Comparison of ENCODE assay signal across 8 cellular contexts in the genomic region with DNA sequence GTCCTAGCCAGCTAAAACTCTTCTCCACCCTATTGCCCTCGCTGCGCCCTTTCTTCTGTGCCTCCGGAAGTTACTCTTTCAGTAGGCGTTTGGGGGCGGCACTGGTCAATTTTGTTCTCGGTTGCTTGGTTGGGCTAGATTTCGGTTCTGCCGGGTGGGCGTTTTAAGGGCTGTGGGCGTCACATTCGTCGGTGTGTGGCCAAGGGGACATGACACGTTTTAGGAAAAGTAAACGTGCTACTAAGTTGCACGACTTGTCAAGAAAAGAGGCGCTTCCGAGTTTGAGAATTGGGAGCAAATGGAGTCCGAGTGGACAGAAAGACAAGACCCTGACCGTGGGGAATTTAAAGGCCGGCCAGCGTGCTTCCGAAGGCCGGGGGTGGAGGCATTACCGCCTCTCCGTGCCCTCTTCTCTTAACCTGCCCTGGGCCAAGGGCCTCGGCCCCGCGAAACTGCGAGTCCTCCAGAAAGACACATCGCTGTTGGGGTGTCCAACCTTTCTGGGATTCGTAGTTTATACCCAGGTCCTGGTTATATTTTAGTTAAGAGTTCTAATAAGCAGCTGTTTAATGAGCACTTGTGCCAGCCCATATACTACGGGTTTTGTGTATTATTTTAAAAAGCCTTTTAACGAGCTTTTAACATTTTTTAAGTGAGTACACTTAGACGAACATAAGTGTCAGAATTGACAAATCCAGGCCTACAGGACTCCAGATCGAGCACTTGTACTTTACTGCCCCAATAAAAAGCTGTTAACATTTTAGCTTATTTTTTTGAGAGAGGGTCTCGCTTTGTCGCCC. TPM values are rescaled to one million over a fixed set of nuclear protein-coding genes. Genes with fewer than 3 reads are reported as not detected.
DNase-seq lines count a peak whose midpoint lies in the region; ATAC-seq and TF ChIP-seq lines count a peak whose summit lies in the region.

No MANE protein-coding gene starts in this region.

- H3K27me3 ChIP-seq in CD8-positive, alpha-beta T cell (ENCODE audit: insufficient read depth, low read length) = no peaks in the 10 kb centered on the region
- H3K27me3 ChIP-seq in NT2/D1 (ENCODE audit: insufficient read depth, insufficient read length) = no peaks in the 10 kb centered on the region

- peaks cover 60% of the 10 kb centered on the region for H3K36me3 Mint-ChIP-seq in CD8-positive, alpha-beta T cell
- peaks cover 9% of the 10 kb centered on the region for H3K36me3 Mint-ChIP-seq in activated naive CD8-positive, alpha-beta T cell

- no peaks in the 10 kb centered on the region for H3K27me3 Mint-ChIP-seq in CD8-positive, alpha-beta T cell (ENCODE audit: low read depth)
- H3K27me3 Mint-ChIP-seq in activated naive CD8-positive, alpha-beta T cell = no peaks in the 10 kb centered on the region

- H3K4me1 Mint-ChIP-seq in CD8-positive, alpha-beta T cell (ENCODE audit: low read depth) = peaks cover 59% of the 10 kb centered on the region
- H3K4me1 Mint-ChIP-seq in activated naive CD8-positive, alpha-beta T cell (ENCODE audit: low read depth) = peaks cover 46% of the 10 kb centered on the region

- DNase-seq in CD8-positive, alpha-beta T cell = peak in 3 of 7 experiments; percentile 77 to 92 (median 86)
- DNase-seq in NT2/D1 (ENCODE audit: low read depth, low spot score) (peak; percentile 74), left cardiac atrium (peak; percentile 91), posterior cingulate gyrus (peak; percentile 74 to 96 (median 82)), EL (no peak)

- TF ChIP-seq CTCF in CD8-positive, alpha-beta T cell (IDR thresholded peaks at IDR 0.05) = no peak

- H3K9me3 ChIP-seq in CD8-positive, alpha-beta T cell (ENCODE audit: low read length) = no peaks in the 10 kb centered on the region
- no peaks in the 10 kb centered on the region for H3K9me3 ChIP-seq in NT2/D1 (ENCODE audit: insufficient read depth, low read length)

- H3K9ac ChIP-seq in NT2/D1 (ENCODE audit: insufficient read length, low read depth) = peak overlapping the region; percentile 85

- intact Hi-C loops in CD8-positive, alpha-beta T cell (cut with DNase I, micrococcal nuclease) = loop anchor here (1.0 to 5.0 kb wide), 10 partner anchors 7 to 304 kb away; a partner anchor contains a TSS
- intact Hi-C loops in left cardiac atrium (cut with DNase I) (no loop called here), posterior cingulate gyrus (cut with DNase I) (loop anchor here (1.0 kb wide), 1 partner anchor 33 kb away; a partner anchor contains a TSS)

- H3K27ac Mint-ChIP-seq in CD8-positive, alpha-beta T cell = peak overlapping the region; percentile 100
- peak overlapping the region; percentile 99 for H3K27ac Mint-ChIP-seq in activated naive CD8-positive, alpha-beta T cell

- no peaks in the 10 kb centered on the region for H3K9me3 Mint-ChIP-seq in CD8-positive, alpha-beta T cell
- H3K9me3 Mint-ChIP-seq in activated naive CD8-positive, alpha-beta T cell (ENCODE audit: low read depth) = no peaks in the 10 kb centered on the region

- peak overlapping the region; percentile 92 for H3K4me3 Mint-ChIP-seq in CD8-positive, alpha-beta T cell
- H3K4me3 Mint-ChIP-seq in activated naive CD8-positive, alpha-beta T cell = peak overlapping the region; percentile 98

- peaks cover 20% of the 10 kb centered on the region for H3K36me3 ChIP-seq in CD8-positive, alpha-beta T cell (ENCODE audit: insufficient read depth, low read length)
- H3K36me3 ChIP-seq in NT2/D1 (ENCODE audit: insufficient read depth, insufficient read length, low read length) = peaks cover 39% of the 10 kb centered on the region

- POLR2A ChIA-PET in CD8-positive, alpha-beta T cell (lab: Charles Lee) = interaction anchor here (0.7 to 5.8 kb wide), 31 partner anchors 11 to 1192 kb away, joined by 3 to 130 read pairs (median 5); a partner anchor contains a TSS

- peaks cover 32% of the 10 kb centered on the region for H3K4me1 ChIP-seq in CD8-positive, alpha-beta T cell (ENCODE audit: insufficient read depth, low read length)
- no peaks in the 10 kb centered on the region for H3K4me1 ChIP-seq in NT2/D1 (ENCODE audit: insufficient read depth, insufficient read length)

- CTCF ChIA-PET in CD8-positive, alpha-beta T cell (lab: Charles Lee) = interaction anchor here (0.7 to 5.4 kb wide), 5 partner anchors 10 to 313 kb away, joined by 3 to 44 read pairs (median 3); a partner anchor contains a TSS

- H3K27ac ChIP-seq in CD8-positive, alpha-beta T cell (ENCODE audit: low read depth, low read length) = peak overlapping the region; percentile 94

- peak overlapping the region; percentile 78 for H3K4me3 ChIP-seq in CD8-positive, alpha-beta T cell (ENCODE audit: low read depth, low read length)
- peak overlapping the region; percentile 89 for H3K4me3 ChIP-seq in NT2/D1 (ENCODE audit: insufficient read length, low read depth)

- peak; percentile 70 for ATAC-seq in CD8-positive, alpha-beta T cell
- ATAC-seq in GM18909 (IDR thresholded peaks at IDR 0.05; ENCODE audit: poor library complexity, unreplicated experiment) (peak; percentile 63), HG03097 (IDR thresholded peaks at IDR 0.05; ENCODE audit: low FRiP score, unreplicated experiment) (peak; percentile 52), left cardiac atrium (peak; percentile 80 to 82)

RNA-seq across cellular contexts. Expression of a gene that starts 0.7 kb away (rescaled TPM):
- 100 to 1,000 TPM; 203 to 206 TPM for total RNA-seq in CD8-positive, alpha-beta T cell
- total RNA-seq in left cardiac atrium = 100 to 1,000 TPM; 206 to 294 TPM

RNA-seq across cellular contexts. Expression of a gene that starts 2.6 kb away (rescaled TPM):
- 1 to 10 TPM; 5.7 to 7.7 TPM for total RNA-seq in CD8-positive, alpha-beta T cell
- 1 to 10 TPM; 1.4 to 1.7 TPM for total RNA-seq in left cardiac atrium

RNA-seq across cellular contexts. Expression of a gene that starts 7.5 kb away (rescaled TPM):
- 10 to 100 TPM; 13.3 to 13.4 TPM for total RNA-seq in CD8-positive, alpha-beta T cell
- 10 to 100 TPM; 17.5 to 20.1 TPM for total RNA-seq in left cardiac atrium

RNA-seq across cellular contexts. Expression of a gene that starts 11.7 kb away (rescaled TPM):
- 10 to 100 TPM in 1 of 2 experiments, 1 to 10 TPM in 1; 9.8 to 10.8 TPM for total RNA-seq in CD8-positive, alpha-beta T cell
- 10 to 100 TPM; 12.3 to 15.7 TPM for total RNA-seq in left cardiac atrium

RNA-seq across cellular contexts. Expression of a gene that starts 12.8 kb away (rescaled TPM):
- 10 to 100 TPM; 80.9 to 86.1 TPM for total RNA-seq in CD8-positive, alpha-beta T cell
- total RNA-seq in left cardiac atrium = 100 to 1,000 TPM in 1 of 2 donors, 10 to 100 TPM in 1; 84.8 to 116 TPM

Comparison
In these comparisons a context has a peak if more than half of its experiments do, and no peak if none do; other contexts are left out.
1. intact Hi-C loops: an anchor here in CD8-positive, alpha-beta T cell (1.0 to 5.0 kb wide) and posterior cingulate gyrus (1.0 kb wide); none called in left cardiac atrium.